13 cellular contexts compared by ENCODE assay signal in the genomic region with DNA sequence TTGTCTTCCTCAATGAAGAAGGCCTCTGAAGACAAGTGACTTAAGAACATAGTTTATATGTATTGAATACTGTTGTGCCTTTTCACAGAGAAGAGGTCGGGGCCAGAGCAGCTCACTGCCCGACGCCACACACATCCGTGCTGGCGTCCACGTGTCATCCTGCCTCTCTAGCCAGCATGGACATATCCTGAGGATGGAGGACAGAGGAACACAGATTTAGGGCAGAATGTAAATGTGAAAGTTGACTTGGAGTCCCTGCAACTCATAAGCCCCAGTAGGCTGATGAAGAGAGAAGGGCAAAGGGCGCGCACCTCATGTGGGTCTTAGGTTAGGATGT. TPM values are rescaled to one million over a fixed set of nuclear protein-coding genes. Genes with fewer than 3 reads are reported as not detected.
A peak's percentile ranks its signal among the peaks of the same experiment; 100 is the strongest.
DNase-seq lines count a peak whose midpoint lies in the region; ATAC-seq and TF ChIP-seq lines count a peak whose summit lies in the region.
"Had no signal": no experiment of that assay in that cellular context is flagged by ENCODE, and none has a peak within 500 bp of the region (broad histone marks: within the 10 kb centered on the region; RNA-seq: fewer than 3 reads in every experiment).

No MANE protein-coding gene starts in this region.

- peaks cover 79% of the 10 kb centered on the region for H3K4me1 Mint-ChIP-seq in activated CD4-positive, alpha-beta T cell treated with anti-CD3 and anti-CD28 coated beads, Interleukin-2, amount 10 ng/mL, durations not matched to agents 7 days and 5 days

- H3K27me3 Mint-ChIP-seq in activated CD4-positive, alpha-beta T cell treated with anti-CD3 and anti-CD28 coated beads, Interleukin-2, amount 10 ng/mL, durations not matched to agents 7 days and 5 days, result no peaks in the 10 kb centered on the region

- POLR2A ChIA-PET in activated CD4-positive, alpha-beta T cell treated with anti-CD3 and anti-CD28 coated beads, Interleukin-2, amount 10 ng/mL, durations not matched to agents 7 days and 5 days (lab: Charles Lee), result no interaction called here

- H3K79me2 ChIP-seq in Karpas-422 (ENCODE audit: low read length), result no peaks in the 10 kb centered on the region

- no peak overlapping the region for H3K27ac Mint-ChIP-seq in activated CD4-positive, alpha-beta T cell treated with anti-CD3 and anti-CD28 coated beads, Interleukin-2, amount 10 ng/mL, durations not matched to agents 7 days and 5 days

- no peaks in the 10 kb centered on the region for H3K9me3 Mint-ChIP-seq in activated CD4-positive, alpha-beta T cell treated with anti-CD3 and anti-CD28 coated beads, Interleukin-2, amount 10 ng/mL, durations not matched to agents 7 days and 5 days

- H4K20me1 ChIP-seq in Karpas-422 (ENCODE audit: insufficient read depth, low read depth, low read length), result peaks cover 71% of the 10 kb centered on the region

- CTCF ChIA-PET in activated CD4-positive, alpha-beta T cell treated with anti-CD3 and anti-CD28 coated beads, Interleukin-2, amount 10 ng/mL, durations not matched to agents 7 days and 5 days (lab: Charles Lee), result interaction anchor here (1.2 to 3.8 kb wide), 5 partner anchors 12 to 130 kb away, joined by 3 to 21 read pairs (median 9); no protein-coding TSS in a partner anchor

- peaks cover 3% of the 10 kb centered on the region for H3K36me3 Mint-ChIP-seq in activated CD4-positive, alpha-beta T cell treated with anti-CD3 and anti-CD28 coated beads, Interleukin-2, amount 10 ng/mL, durations not matched to agents 7 days and 5 days (ENCODE audit: low read depth)

- no peak overlapping the region for H2AFZ ChIP-seq in Karpas-422 (ENCODE audit: low read length)

- H3K27me3 ChIP-seq in Karpas-422 (ENCODE audit: low read length) (no peaks in the 10 kb centered on the region; the same call in 1 of the 2 replicates), rectal smooth muscle tissue (ENCODE audit: control insufficient read depth, insufficient read depth, low read length) (no peaks in the 10 kb centered on the region)
- H3K27me3 ChIP-seq: uterus had no signal

- H3K4me1 ChIP-seq in Karpas-422 (ENCODE audit: low read length) (peaks cover 21% of the 10 kb centered on the region), rectal smooth muscle tissue (ENCODE audit: control insufficient read depth, insufficient read depth, low read length) (peaks cover 11% of the 10 kb centered on the region)

- H3K9ac ChIP-seq in Karpas-422 (ENCODE audit: low read length) (peak overlapping the region; percentile 75; the same call in 1 of the 2 replicates), rectal smooth muscle tissue (ENCODE audit: low read length) (no peak overlapping the region)

- ATAC-seq in GM21825 (IDR thresholded peaks at IDR 0.05; ENCODE audit: unreplicated experiment) (no peak), esophagus mucosa (no peak), GM21515 (IDR thresholded peaks at IDR 0.05; ENCODE audit: unreplicated experiment) (no peak)
- ATAC-seq: left ventricle myocardium superior had no signal

- H3K9me3 ChIP-seq in Karpas-422 (ENCODE audit: low read length), result no peaks in the 10 kb centered on the region
- H3K9me3 ChIP-seq: uterus had no signal

- no peaks in the 10 kb centered on the region for H3K9me2 ChIP-seq in Karpas-422 (replicated peaks; ENCODE audit: insufficient read depth, low read length)

- peak overlapping the region; percentile 97 for H3K4me2 ChIP-seq in Karpas-422 (ENCODE audit: low read depth, low read length, poor library complexity, severe bottlenecking)

- H3K4me3 Mint-ChIP-seq in activated CD4-positive, alpha-beta T cell treated with anti-CD3 and anti-CD28 coated beads, Interleukin-2, amount 10 ng/mL, durations not matched to agents 7 days and 5 days, result peak overlapping the region; percentile 81

- H3K36me3 ChIP-seq in Karpas-422 (ENCODE audit: insufficient read depth, low read length), result no peaks in the 10 kb centered on the region
- H3K36me3 ChIP-seq in rectal smooth muscle tissue (ENCODE audit: control insufficient read depth, insufficient read depth, low read length), result no peaks in the 10 kb centered on the region
- H3K36me3 ChIP-seq: uterus had no signal

- no peak for DNase-seq in activated CD4-positive, alpha-beta T cell treated with anti-CD3 and anti-CD28 coated beads, Interleukin-2, amount 10 ng/mL, durations not matched to agents 7 days and 5 days
- no peak for DNase-seq in activated CD4-positive, alpha-beta T cell treated with anti-CD3 and anti-CD28 coated beads for 48 hours
- DNase-seq in Karpas-422 (no peak), coronary artery (ENCODE audit: low spot score) (no peak)
- DNase-seq: Kasumi-1, left ventricle myocardium superior, NCI-H187 treated with DMSO at 0.1 percent for 48 hours, SHP77 treated with DMSO at 0.1 percent for 48 hours, uterus had no signal

- H3K4me3 ChIP-seq in Karpas-422 (ENCODE audit: low read length), result peak overlapping the region; percentile 77; the same call in 1 of the 2 replicates
- H3K4me3 ChIP-seq in coronary artery, result peak overlapping the region; percentile 83
- peak overlapping the region; percentile 82 for H3K4me3 ChIP-seq in rectal smooth muscle tissue (ENCODE audit: low read length)

- H3K27ac ChIP-seq in Karpas-422 (ENCODE audit: low read length), result no peak overlapping the region
- H3K27ac ChIP-seq in coronary artery, result no peak overlapping the region
- H3K27ac ChIP-seq in rectal smooth muscle tissue (ENCODE audit: low read depth, low read length), result no peak overlapping the region

- TF ChIP-seq CTCF in coronary artery (IDR thresholded peaks at IDR 0.05), result no peak

RNA-seq across cellular contexts. Expression of gene GPR146, which starts 1.3 kb away (rescaled TPM):
- total RNA-seq in activated CD4-positive, alpha-beta T cell treated with anti-CD3 and anti-CD28 coated beads, Interleukin-2, amount 10 ng/mL, durations not matched to agents 7 days and 5 days, result 10 to 100 TPM; 13.3 to 13.8 TPM
- total RNA-seq in Karpas-422 (2014; rRNA removed; shearing (Covaris generic); ENCODE audit: low replicate concordance), result 5.5 and 9.2 TPM in 2 replicates
- total RNA-seq in esophagus mucosa, result 2.3 TPM

RNA-seq across cellular contexts. Expression of gene GPER1, which starts 42.2 kb away (rescaled TPM):
- under 1 TPM in 1 of 2 experiments, not detected in 1; 0.08 TPM for total RNA-seq in activated CD4-positive, alpha-beta T cell treated with anti-CD3 and anti-CD28 coated beads, Interleukin-2, amount 10 ng/mL, durations not matched to agents 7 days and 5 days
- not detected in 2 replicates for total RNA-seq in Karpas-422 (2014; rRNA removed; shearing (Covaris generic); ENCODE audit: low replicate concordance)
- total RNA-seq in esophagus mucosa, result 1.6 TPM
